ENCODE assay signal across 16 cellular contexts in genomic region chr13:97339989-97340361, GRCh38.
DNase-seq lines count a peak whose midpoint lies in the region; ATAC-seq and TF ChIP-seq lines count a peak whose summit lies in the region.
"Had no signal": no experiment of that assay in that cellular context is flagged by ENCODE, and none has a peak within 500 bp of the region (broad histone marks: within the 10 kb centered on the region; RNA-seq: fewer than 3 reads in every experiment).

No MANE protein-coding gene starts in this region.

- H3K9me3 ChIP-seq in CD4-positive, CD25-positive, alpha-beta regulatory T cell (ENCODE audit: control insufficient read depth in 2 of 2, low read length in 2 of 2): no peaks in the 10 kb centered on the region
- H3K9me3 ChIP-seq: lower lobe of right lung, ovary, suprapubic skin had no signal

- H3K27me3 ChIP-seq in CD4-positive, CD25-positive, alpha-beta regulatory T cell (ENCODE audit: control insufficient read depth, insufficient read depth, low read length): no peaks in the 10 kb centered on the region
- H3K27me3 ChIP-seq: ovary, suprapubic skin had no signal

- peak overlapping the region in 2 of 4 donors; percentile 28 to 38 for H3K4me3 Mint-ChIP-seq in CD4-positive, CD25-positive, alpha-beta regulatory T cell
- no peak overlapping the region for H3K4me3 Mint-ChIP-seq in osteocyte (ENCODE audit: unreplicated experiment)

- TF ChIP-seq CTCF in osteocyte (IDR thresholded peaks at IDR 0.05): no peak

- peaks cover 0 to 19% (median 8%) of the 10 kb centered on the region in 4 donors for H3K4me1 Mint-ChIP-seq in CD4-positive, CD25-positive, alpha-beta regulatory T cell
- H3K4me1 Mint-ChIP-seq in osteocyte (ENCODE audit: unreplicated experiment): peaks cover 40% of the 10 kb centered on the region

- H3K36me3 Mint-ChIP-seq in CD4-positive, CD25-positive, alpha-beta regulatory T cell: peaks cover 16% of the 10 kb centered on the region
- peaks cover 13% of the 10 kb centered on the region for H3K36me3 Mint-ChIP-seq in osteocyte (ENCODE audit: unreplicated experiment)

- peak overlapping the region; percentile 52 for H3K27ac ChIP-seq in CD4-positive, CD25-positive, alpha-beta regulatory T cell (ENCODE audit: insufficient read depth, low read length, poor library complexity, severe bottlenecking)
- H3K27ac ChIP-seq in caudate nucleus (ENCODE audit: low read depth, low read length): peak overlapping the region; percentile 46
- H3K27ac ChIP-seq: lower lobe of right lung, SK-N-MC had no signal

- H3K9me3 Mint-ChIP-seq in CD4-positive, CD25-positive, alpha-beta regulatory T cell: no peaks in the 10 kb centered on the region
- H3K9me3 Mint-ChIP-seq in osteocyte (ENCODE audit: unreplicated experiment): no peaks in the 10 kb centered on the region

- no peaks in the 10 kb centered on the region for H3K27me3 Mint-ChIP-seq in CD4-positive, CD25-positive, alpha-beta regulatory T cell
- H3K27me3 Mint-ChIP-seq in osteocyte (ENCODE audit: unreplicated experiment): no peaks in the 10 kb centered on the region

- H3K27ac Mint-ChIP-seq in CD4-positive, CD25-positive, alpha-beta regulatory T cell: peak overlapping the region in 2 of 3 donors; percentile 71 to 74
- peak overlapping the region; percentile 5 for H3K27ac Mint-ChIP-seq in osteocyte (ENCODE audit: unreplicated experiment)

- peak in 1 of 3 donors; percentile 31 for DNase-seq in CD4-positive, CD25-positive, alpha-beta regulatory T cell
- no peak for DNase-seq in caudate nucleus (lab: John Stamatoyannopoulos, UW)
- no peak for DNase-seq in osteocyte (ENCODE audit: extremely low spot score, unreplicated experiment)
- DNase-seq in NCI-H446 (lab: John Stamatoyannopoulos, UW): no peak
- no peak for DNase-seq in amniotic stem cell (lab: John Stamatoyannopoulos, UW)
- DNase-seq in HK-2 (ENCODE audit: unreplicated experiment): no peak
- DNase-seq in Kasumi-1 (lab: John Stamatoyannopoulos, UW): no peak
- DNase-seq: activated CD4-positive, alpha-beta T cell treated with anti-CD3 and anti-CD28 coated beads for 1 hour; activated gamma-delta T cell; GDM1; lower lobe of right lung; NCI-H510A had no signal

- H3K36me3 ChIP-seq in CD4-positive, CD25-positive, alpha-beta regulatory T cell (ENCODE audit: control insufficient read depth, insufficient read depth, low read length): peaks cover 39% of the 10 kb centered on the region
- H3K36me3 ChIP-seq: ovary had no signal

- peak overlapping the region; percentile 56 for H3K4me3 ChIP-seq in CD4-positive, CD25-positive, alpha-beta regulatory T cell (ENCODE audit: low read depth, low read length)
- H3K4me3 ChIP-seq: lower lobe of right lung, ovary, SK-N-MC, suprapubic skin had no signal

- ATAC-seq in CD4-positive, CD25-positive, alpha-beta regulatory T cell (ENCODE audit: low read depth in 2 of 2): no peak
- ATAC-seq in HG02642 (IDR thresholded peaks at IDR 0.05; ENCODE audit: poor library complexity, unreplicated experiment): peak; percentile 5

- peaks cover 10% of the 10 kb centered on the region for H3K4me1 ChIP-seq in CD4-positive, CD25-positive, alpha-beta regulatory T cell (ENCODE audit: control insufficient read depth, insufficient read depth, low read length, poor library complexity, severe bottlenecking)
